Comparison of ENCODE assay signal across 13 cellular contexts in genomic region chr19:52722062-52723005, GRCh38. TPM values are rescaled to one million over a fixed set of nuclear protein-coding genes. Genes with fewer than 3 reads are reported as not detected.
A peak's percentile ranks its signal among the peaks of the same experiment; 100 is the strongest.
DNase-seq lines count a peak whose midpoint lies in the region; ATAC-seq, FAIRE-seq and TF ChIP-seq lines count a peak whose summit lies in the region.
"Had no signal": no experiment of that assay in that cellular context is flagged by ENCODE, and none has a peak within 500 bp of the region (broad histone marks: within the 10 kb centered on the region; RNA-seq: fewer than 3 reads in every experiment).

No MANE protein-coding gene starts in this region.

- no peak overlapping the region for H4K8ac ChIP-seq in trophoblast cell (ENCODE audit: low read depth, low read length)

- H2BK12ac ChIP-seq in trophoblast cell (ENCODE audit: low read length), result no peak overlapping the region

- dilution Hi-C loops in endothelial cell of umbilical vein (cut with MboI; ENCODE audit: extremely low pct_ligation_motif_present, low sequenced_read_pairs), result no loop called here

- H3K27me3 ChIP-seq in endothelial cell of umbilical vein (ENCODE audit: control insufficient read depth in 2 of 2, insufficient read depth in 2 of 2, low read length in 2 of 2), result no peaks in the 10 kb centered on the region
- no peaks in the 10 kb centered on the region for H3K27me3 ChIP-seq in trophoblast cell (ENCODE audit: insufficient read depth, low read length)
- H3K27me3 ChIP-seq in colonic mucosa, result no peaks in the 10 kb centered on the region
- peaks cover 5% of the 10 kb centered on the region; the same call in 1 of the 2 replicates for H3K27me3 ChIP-seq in H7 (ENCODE audit: control insufficient read depth, insufficient read depth, low read length)
- H3K27me3 ChIP-seq: SJCRH30 had no signal

- H4K12ac ChIP-seq in trophoblast cell (ENCODE audit: low read depth, low read length), result no peak overlapping the region

- no peak overlapping the region for H3K14ac ChIP-seq in trophoblast cell (ENCODE audit: low read length)

- H3K23ac ChIP-seq in trophoblast cell (ENCODE audit: low read length), result no peak overlapping the region

- H4K91ac ChIP-seq in trophoblast cell (ENCODE audit: low read depth, low read length), result peak overlapping the region; percentile 20

- peak; percentile 99 for DNase-seq in ELR (ENCODE audit: low read depth)
- DNase-seq in RKO (ENCODE audit: low spot score), result peak; percentile 73
- DNase-seq in endothelial cell of umbilical vein (ENCODE audit: low read depth, low spot score), result peak; percentile 69
- DNase-seq in trophoblast cell, result peak; percentile 91 to 98
- no peak for DNase-seq in stimulated activated CD4-positive, alpha-beta T cell treated with anti-CD3 and anti-CD28 coated beads, Interleukin-1b, Interleukin-23, amount 100 ng/mL, for 48 hours
- no peak for DNase-seq in colonic mucosa
- no peak for DNase-seq in H7
- DNase-seq in left cardiac atrium, result no peak
- DNase-seq: activated CD4-positive, alpha-beta T cell treated with anti-CD3 and anti-CD28 coated beads for 1 hour; cortex of kidney; NCI-H345; SJCRH30; stimulated activated CD8-positive, alpha-beta memory T cell treated with anti-CD3 and anti-CD28 coated beads, Interleukin-4, amount 100 ng/mL, for 48 hours had no signal

- BruUV-seq in endothelial cell of umbilical vein (replicated peaks; lab: Mats Ljungman, UMichigan), result no TSS peak

- intact Hi-C loops in endothelial cell of umbilical vein (cut with micrococcal nuclease), result no loop called here
- intact Hi-C loops in colonic mucosa (cut with DNase I), result no loop called here
- intact Hi-C loops in left cardiac atrium (cut with DNase I), result no loop called here

- H2AK5ac ChIP-seq in trophoblast cell (ENCODE audit: low read length), result no peak overlapping the region

- peak overlapping the region; percentile 51 for H3K27ac ChIP-seq in endothelial cell of umbilical vein (ENCODE audit: insufficient read depth, low read depth, low read length)
- H3K27ac ChIP-seq in trophoblast cell (ENCODE audit: low read depth, low read length), result peak overlapping the region; percentile 51
- no peak overlapping the region for H3K27ac ChIP-seq in colonic mucosa
- H3K27ac ChIP-seq: SJCRH30 had no signal

- no peaks in the 10 kb centered on the region for H4K20me1 ChIP-seq in endothelial cell of umbilical vein (replicated peaks; ENCODE audit: control insufficient read depth, extremely low read depth, insufficient read depth, low read length)

- H2BK5ac ChIP-seq in trophoblast cell (ENCODE audit: low read depth, low read length, poor library complexity), result peak overlapping the region; percentile 44

- POLR2A ChIA-PET in endothelial cell of umbilical vein (lab: Charles Lee), result no interaction called here

- H3K9ac ChIP-seq in endothelial cell of umbilical vein (replicated peaks; ENCODE audit: extremely low read depth, insufficient read depth, low read length) (no peak overlapping the region), trophoblast cell (ENCODE audit: low read length) (no peak overlapping the region), colonic mucosa (ENCODE audit: low read depth in 2 of 2, low read length in 2 of 2) (no peak overlapping the region)

- CTCF ChIA-PET in endothelial cell of umbilical vein (lab: Charles Lee), result interaction anchor here (0.9 kb wide), 1 partner anchor 43 kb away, joined by 3 read pairs; no protein-coding TSS in a partner anchor

- H2AFZ ChIP-seq in endothelial cell of umbilical vein (ENCODE audit: low read depth, low read length), result no peak overlapping the region
- no peak overlapping the region for H2AFZ ChIP-seq in trophoblast cell (ENCODE audit: insufficient read depth, low read length, poor library complexity)

- H3K18ac ChIP-seq in trophoblast cell (ENCODE audit: low read length), result no peak overlapping the region

- no CpG with 5 or more reads among the region's 7 CpGs for WGBS in trophoblast cell (ENCODE audit: extremely low coverage, insufficient coverage, insufficient read length)

- peak; percentile 60 for FAIRE-seq in endothelial cell of umbilical vein (lab: Jason Lieb, UNC)

- no peak for TF ChIP-seq POLR2A in endothelial cell of umbilical vein (IDR thresholded peaks at IDR 0.05; ENCODE audit: low read depth, low read length)

- peak overlapping the region; percentile 28 for H2BK120ac ChIP-seq in trophoblast cell (ENCODE audit: insufficient read depth, low read length, poor library complexity)

- no peaks in the 10 kb centered on the region for H3K9me1 ChIP-seq in endothelial cell of umbilical vein (replicated peaks; ENCODE audit: control insufficient read depth, extremely low read depth, insufficient read depth, low read length)

- H3K4me1 ChIP-seq in endothelial cell of umbilical vein (ENCODE audit: control insufficient read depth, extremely low read depth, insufficient read depth, low read length) (peaks cover 8% of the 10 kb centered on the region), trophoblast cell (ENCODE audit: control insufficient read depth in 1 of 2, insufficient read depth in 2 of 2, low read length in 2 of 2) (peaks cover 20 to 28% of the 10 kb centered on the region in 2 experiments), colonic mucosa (no peaks in the 10 kb centered on the region)
- H3K4me1 ChIP-seq: SJCRH30 had no signal

- H3K79me2 ChIP-seq in endothelial cell of umbilical vein (ENCODE audit: control insufficient read depth, insufficient read depth, low read length) (no peaks in the 10 kb centered on the region), trophoblast cell (ENCODE audit: control insufficient read depth, insufficient read depth, low read length, poor library complexity) (peaks cover 8% of the 10 kb centered on the region)

- peak overlapping the region; percentile 48 for H3K4ac ChIP-seq in trophoblast cell (ENCODE audit: low read depth, low read length)

- H3K4me3 ChIP-seq in endothelial cell of umbilical vein (replicated peaks in 1 of 3; ENCODE audit: insufficient read depth in 1 of 3, low read depth in 1 of 3, low read length in 3 of 3), result no peak overlapping the region
- no peak overlapping the region for H3K4me3 ChIP-seq in trophoblast cell (ENCODE audit: low read depth, low read length)
- H3K4me3 ChIP-seq in colonic mucosa, result no peak overlapping the region
- H3K4me3 ChIP-seq in H7 (ENCODE audit: insufficient read depth, low read depth, low read length), result no peak overlapping the region
- H3K4me3 ChIP-seq: SJCRH30 had no signal

- H3K4me2 ChIP-seq in endothelial cell of umbilical vein (ENCODE audit: insufficient read depth, low read length) (peak overlapping the region; percentile 24), trophoblast cell (ENCODE audit: low read length) (no peak overlapping the region)

- no peaks in the 10 kb centered on the region for H3K9me3 ChIP-seq in endothelial cell of umbilical vein (replicated peaks; ENCODE audit: control insufficient read depth, insufficient read depth, low read length)
- H3K9me3 ChIP-seq in trophoblast cell (ENCODE audit: insufficient read depth, low read depth, low read length), result peaks cover 16% of the 10 kb centered on the region
- H3K9me3 ChIP-seq in colonic mucosa, result no peaks in the 10 kb centered on the region
- H3K9me3 ChIP-seq: SJCRH30 had no signal

- H3K79me1 ChIP-seq in trophoblast cell (ENCODE audit: low read length), result peaks cover 23% of the 10 kb centered on the region

- H3K36me3 ChIP-seq in endothelial cell of umbilical vein (ENCODE audit: control insufficient read depth in 2 of 2, extremely low read depth in 1 of 2, insufficient read depth in 2 of 2, low read length in 2 of 2), result peaks cover 0 to 10% of the 10 kb centered on the region in 2 experiments
- peaks cover 48 to 49% of the 10 kb centered on the region in 2 experiments for H3K36me3 ChIP-seq in trophoblast cell (ENCODE audit: control insufficient read depth in 1 of 2, insufficient read depth in 2 of 2, low read length in 2 of 2)
- H3K36me3 ChIP-seq in colonic mucosa, result no peaks in the 10 kb centered on the region
- no peaks in the 10 kb centered on the region; the same call in 1 of the 2 replicates for H3K36me3 ChIP-seq in H7 (replicated peaks; ENCODE audit: control insufficient read depth, insufficient read depth, low read length)

- TF ChIP-seq CTCF in endothelial cell of umbilical vein (IDR thresholded peaks at IDR 0.05; ENCODE audit: extremely low read depth in 1 of 2, insufficient read depth in 1 of 2, low read depth in 1 of 2, low read length in 2 of 2) (no peak), colonic mucosa (IDR thresholded peaks at IDR 0.05) (no peak)

- no peak for ATAC-seq in left cardiac atrium

TF ChIP-seq in endothelial cell of umbilical vein, 7 proteins besides CTCF, POLR2A, EP300 and RAD21:
- no peak for TF ChIP-seq POLR2AphosphoS5 (IDR thresholded peaks at IDR 0.05; ENCODE audit: insufficient read depth, low read depth, low read length)
- no peak for TF ChIP-seq GATA2 (IDR thresholded peaks at IDR 0.05; ENCODE audit: insufficient read depth, insufficient read length, low read depth, low read length)
- TF ChIP-seq JUN (IDR thresholded peaks at IDR 0.05; ENCODE audit: borderline replicate concordance, insufficient read depth, insufficient read length, low read depth), result peak; percentile 42
- peak; percentile 91 for TF ChIP-seq FOS (IDR thresholded peaks at IDR 0.05; ENCODE audit: borderline replicate concordance, insufficient read depth, low read length)
- TF ChIP-seq MYC (IDR thresholded peaks at IDR 0.05; ENCODE audit: low read depth, low read length), result no peak
- no peak for TF ChIP-seq EZH2 (IDR thresholded peaks at IDR 0.05; ENCODE audit: borderline replicate concordance, low read depth, low read length, severe bottlenecking)
- TF ChIP-seq MAX (IDR thresholded peaks at IDR 0.05; ENCODE audit: insufficient read depth, insufficient read length), result no peak
TF ChIP-seq in endothelial cell of umbilical vein: peak in this region for 2.

RNA-seq across cellular contexts. Expression of gene ZNF611, which starts 12.5 kb away (rescaled TPM):
- total RNA-seq in endothelial cell of umbilical vein (20.0 and 24.2 TPM in 2 replicates), colonic mucosa (10 to 100 TPM in 1 of 2 donors, 1 to 10 TPM in 1; 9.8 to 17.7 TPM), left cardiac atrium (10 to 100 TPM in 1 of 2 donors, 1 to 10 TPM in 1; 9.2 to 11.3 TPM)
- polyA plus RNA-seq in endothelial cell of umbilical vein, result 2.5 and 3.1 TPM in 2 replicates
- 4.8 and 6.6 TPM in 2 replicates for polyA plus RNA-seq in endothelial cell of umbilical vein (2011; cell fraction: cytosol; rRNA removed)
- polyA plus RNA-seq in endothelial cell of umbilical vein (2011; cell fraction: nucleus; rRNA removed), result 9.1 and 10.3 TPM in 2 replicates
- 4.3 and 8.0 TPM in 2 replicates for polyA plus RNA-seq in endothelial cell of umbilical vein (2012)
- 13.3 and 22.2 TPM in 2 replicates for polyA minus RNA-seq in endothelial cell of umbilical vein
- polyA minus RNA-seq in endothelial cell of umbilical vein (2011; cell fraction: cytosol; rRNA and poly(A)+ RNA removed), result 2.9 TPM
- 8.4 and 17.4 TPM in 2 replicates for polyA minus RNA-seq in endothelial cell of umbilical vein (2011; cell fraction: nucleus; rRNA and poly(A)+ RNA removed)
- 37.3 and 37.8 TPM in 2 replicates for polyA plus RNA-seq in trophoblast cell (2013)
- total RNA-seq in H7 (2014; rRNA removed; shearing (Covaris generic)), result 10.0 and 10.7 TPM in 2 replicates

Comparison
In these comparisons a context has a peak if more than half of its experiments do, and no peak if none do; other contexts are left out.
1. DNase-seq: peak in ELR (single experiment), RKO (single experiment), endothelial cell of umbilical vein (single experiment) and trophoblast cell (2 of 2); none in stimulated activated CD4-positive, alpha-beta T cell treated with anti-CD3 and anti-CD28 coated beads, Interleukin-1b, Interleukin-23, amount 100 ng/mL, for 48 hours (single experiment), colonic mucosa (single experiment), H7 (single experiment) and left cardiac atrium (single experiment).